9 cellular contexts compared by ENCODE assay signal in the genomic region with DNA sequence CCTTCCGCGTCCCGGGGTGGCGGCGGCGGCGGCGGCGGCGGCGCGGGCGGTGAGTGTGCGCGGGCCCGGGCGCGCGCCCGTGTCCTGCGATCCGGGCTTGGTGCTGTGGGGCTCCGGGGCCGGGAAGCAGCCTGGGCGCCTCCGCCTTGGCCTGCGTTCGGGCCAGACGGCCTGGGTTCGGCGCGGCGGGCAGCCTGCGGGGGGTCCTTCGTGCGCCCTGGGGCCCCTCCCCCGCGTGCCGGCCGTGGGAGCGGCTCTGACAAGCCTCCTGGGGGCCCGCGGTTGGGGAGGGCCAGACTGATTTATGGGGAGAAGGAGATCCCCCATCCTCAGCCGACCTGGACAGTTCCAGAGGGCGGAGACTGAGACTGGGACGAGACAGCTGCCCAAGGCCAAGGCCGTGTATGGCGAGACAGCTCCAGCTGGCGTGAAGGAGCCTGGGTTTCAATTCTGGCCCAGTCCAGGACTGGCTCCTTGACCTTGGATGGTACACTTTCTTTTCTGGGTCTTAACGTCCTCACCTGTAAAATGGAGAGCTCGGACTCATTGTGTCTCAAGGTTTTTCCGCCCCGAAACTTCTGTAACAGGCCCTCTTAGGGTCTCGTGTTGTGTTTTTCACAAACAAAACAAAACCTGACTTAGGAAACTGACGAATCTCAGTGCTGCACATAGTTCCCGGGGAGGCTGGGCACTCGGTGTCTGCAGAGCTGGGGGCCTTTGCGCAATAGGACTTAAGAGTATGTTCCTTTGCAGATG. TPM values are rescaled to one million over a fixed set of nuclear protein-coding genes. Genes with fewer than 3 reads are reported as not detected.
A peak's percentile ranks its signal among the peaks of the same experiment; 100 is the strongest.
DNase-seq lines count a peak whose midpoint lies in the region; ATAC-seq and TF ChIP-seq lines count a peak whose summit lies in the region.
"Had no signal": no experiment of that assay in that cellular context is flagged by ENCODE, and none has a peak within 500 bp of the region (broad histone marks: within the 10 kb centered on the region; RNA-seq: fewer than 3 reads in every experiment).

No MANE protein-coding gene starts in this region.

- H3K4me3 ChIP-seq in AG09309 (ENCODE audit: control insufficient read depth, low read depth, low read length) (peak overlapping the region; percentile 48), fibroblast of pulmonary artery (replicated peaks; ENCODE audit: low read depth, low read length) (peak overlapping the region; percentile 65)

- peaks cover 1 to 11% of the 10 kb centered on the region in 2 donors for H3K36me3 Mint-ChIP-seq in activated T-cell treated with anti-CD3 and anti-CD28 coated beads, Interleukin-2, amount 50 U/mL, for 72 hours (ENCODE audit: insufficient read depth in 2 of 2)
- no peaks in the 10 kb centered on the region for H3K36me3 Mint-ChIP-seq in natural killer cell treated with Interleukin-12 subunit alpha and Interleukin-12 subunit beta and Interleukin-15 and Interleukin-18, amount 100 ng/mL, for 72 hours

- H3K4me3 Mint-ChIP-seq in activated T-cell treated with anti-CD3 and anti-CD28 coated beads, Interleukin-2, amount 50 U/mL, for 72 hours, result peak overlapping the region; percentile 91 to 92
- peak overlapping the region; percentile 94 for H3K4me3 Mint-ChIP-seq in natural killer cell treated with Interleukin-12 subunit alpha and Interleukin-12 subunit beta and Interleukin-15 and Interleukin-18, amount 100 ng/mL, for 72 hours

- H3K27me3 Mint-ChIP-seq in activated T-cell treated with anti-CD3 and anti-CD28 coated beads, Interleukin-2, amount 50 U/mL, for 72 hours (ENCODE audit: low read depth), result no peaks in the 10 kb centered on the region
- no peaks in the 10 kb centered on the region for H3K27me3 Mint-ChIP-seq in natural killer cell treated with Interleukin-12 subunit alpha and Interleukin-12 subunit beta and Interleukin-15 and Interleukin-18, amount 100 ng/mL, for 72 hours

- no peak for DNase-seq in AG09309 (ENCODE audit: low read depth)
- DNase-seq in NCI-H526 treated with DMSO at 0.1 percent for 48 hours (lab: John Stamatoyannopoulos, UW), result peak; percentile 18
- peak; percentile 11 to 55 for DNase-seq in activated T-cell treated with anti-CD3 and anti-CD28 coated beads, Interleukin-2, amount 50 U/mL, for 72 hours
- peak; percentile 77 for DNase-seq in fibroblast of pulmonary artery (ENCODE audit: low read depth)
- peak; percentile 62 for DNase-seq in natural killer cell treated with Interleukin-12 subunit alpha and Interleukin-12 subunit beta and Interleukin-15 and Interleukin-18, amount 100 ng/mL, for 72 hours (ENCODE audit: low spot score)
- peak; percentile 74 for DNase-seq in ureter (ENCODE audit: low spot score)

- H3K27ac Mint-ChIP-seq in activated T-cell treated with anti-CD3 and anti-CD28 coated beads, Interleukin-2, amount 50 U/mL, for 72 hours, result peak overlapping the region; percentile 94
- H3K27ac Mint-ChIP-seq in natural killer cell treated with Interleukin-12 subunit alpha and Interleukin-12 subunit beta and Interleukin-15 and Interleukin-18, amount 100 ng/mL, for 72 hours, result peak overlapping the region; percentile 77 to 82

- peaks cover 57% of the 10 kb centered on the region for H3K4me1 Mint-ChIP-seq in activated T-cell treated with anti-CD3 and anti-CD28 coated beads, Interleukin-2, amount 50 U/mL, for 72 hours (ENCODE audit: low read depth)
- H3K4me1 Mint-ChIP-seq in natural killer cell treated with Interleukin-12 subunit alpha and Interleukin-12 subunit beta and Interleukin-15 and Interleukin-18, amount 100 ng/mL, for 72 hours (ENCODE audit: low read depth in 2 of 2), result peaks cover 25 to 32% of the 10 kb centered on the region in 2 donors

- ATAC-seq in GM18519 (IDR thresholded peaks at IDR 0.05; ENCODE audit: low FRiP score, unreplicated experiment) (peak; percentile 22), HG03039 (IDR thresholded peaks at IDR 0.05; ENCODE audit: unreplicated experiment) (peak; percentile 29)
- peak; percentile 65 to 71 for ATAC-seq in activated T-cell treated with anti-CD3 and anti-CD28 coated beads, Interleukin-2, amount 50 U/mL, for 72 hours (replicated peaks in 1 of 2)
- peak; percentile 84 to 85 for ATAC-seq in natural killer cell treated with Interleukin-12 subunit alpha and Interleukin-12 subunit beta and Interleukin-15 and Interleukin-18, amount 100 ng/mL, for 72 hours

- no peak for TF ChIP-seq CTCF in AG09309 (IDR thresholded peaks at IDR 0.05; ENCODE audit: control insufficient read depth, insufficient read depth, low read depth, low read length, missing control alignments)
- TF ChIP-seq CTCF in fibroblast of pulmonary artery (IDR thresholded peaks at IDR 0.05; ENCODE audit: low read length, missing control alignments), result no peak

- peaks cover 0 to 1% of the 10 kb centered on the region in 2 donors for H3K9me3 Mint-ChIP-seq in activated T-cell treated with anti-CD3 and anti-CD28 coated beads, Interleukin-2, amount 50 U/mL, for 72 hours
- H3K9me3 Mint-ChIP-seq in natural killer cell treated with Interleukin-12 subunit alpha and Interleukin-12 subunit beta and Interleukin-15 and Interleukin-18, amount 100 ng/mL, for 72 hours, result no peaks in the 10 kb centered on the region

RNA-seq across cellular contexts. Expression of a gene that starts 0.6 kb away (rescaled TPM):
- total RNA-seq in activated T-cell treated with anti-CD3 and anti-CD28 coated beads, Interleukin-2, amount 50 U/mL, for 72 hours, result 10 to 100 TPM; 36.0 to 39.2 TPM
- total RNA-seq in natural killer cell treated with Interleukin-12 subunit alpha and Interleukin-12 subunit beta and Interleukin-15 and Interleukin-18, amount 100 ng/mL, for 72 hours, result 10 to 100 TPM; 14.6 to 24.2 TPM
- 18.9 TPM for total RNA-seq in ureter

RNA-seq across cellular contexts. Expression of a gene that starts 24.1 kb away (rescaled TPM):
- 10 to 100 TPM; 37.3 to 39.4 TPM for total RNA-seq in activated T-cell treated with anti-CD3 and anti-CD28 coated beads, Interleukin-2, amount 50 U/mL, for 72 hours
- total RNA-seq in natural killer cell treated with Interleukin-12 subunit alpha and Interleukin-12 subunit beta and Interleukin-15 and Interleukin-18, amount 100 ng/mL, for 72 hours, result 10 to 100 TPM; 21.2 to 33.4 TPM
- 136 TPM for total RNA-seq in ureter

RNA-seq across cellular contexts. Expression of a gene that starts 45.9 kb away (rescaled TPM):
- total RNA-seq in activated T-cell treated with anti-CD3 and anti-CD28 coated beads, Interleukin-2, amount 50 U/mL, for 72 hours, result not detected
- not detected for total RNA-seq in natural killer cell treated with Interleukin-12 subunit alpha and Interleukin-12 subunit beta and Interleukin-15 and Interleukin-18, amount 100 ng/mL, for 72 hours
- total RNA-seq in ureter, result not detected
- total RNA-seq: T-helper 1 cell treated with Interleukin-12 subunit alpha and Interleukin-12 subunit beta and Interleukin-4 antibody, amounts not matched to agents 30 ng/mL and 1 ng/mL, for 36 hours had no signal

Comparison
In these comparisons a context has a peak if more than half of its experiments do, and no peak if none do; other contexts are left out.
1. ATAC-seq: peak in every context shown above with its lines; median percentile 84 in natural killer cell treated with Interleukin-12 subunit alpha and Interleukin-12 subunit beta and Interleukin-15 and Interleukin-18, amount 100 ng/mL, for 72 hours; 68 in activated T-cell treated with anti-CD3 and anti-CD28 coated beads, Interleukin-2, amount 50 U/mL, for 72 hours; 29 in HG03039; 22 in GM18519.